In genomic region chr16:71681360-71681759, GRCh38 we compare ENCODE assay signal across 18 cellular contexts. TPM values are rescaled to one million over a fixed set of nuclear protein-coding genes. Genes with fewer than 3 reads are reported as not detected.
DNase-seq lines count a peak whose midpoint lies in the region; ATAC-seq, FAIRE-seq and TF ChIP-seq lines count a peak whose summit lies in the region.
"Had no signal": no experiment of that assay in that cellular context is flagged by ENCODE, and none has a peak within 500 bp of the region (broad histone marks: within the 10 kb centered on the region; RNA-seq: fewer than 3 reads in every experiment).

No MANE protein-coding gene starts in this region.

- TF ChIP-seq POLR2A in A549 (IDR thresholded peaks at IDR 0.05; ENCODE audit: low read length) (no peak), Peyer's patch (IDR thresholded peaks at IDR 0.05) (no peak), esophagus muscularis mucosa (IDR thresholded peaks at IDR 0.05; ENCODE audit: low read depth) (no peak)

- H3K27me3 ChIP-seq in Peyer's patch (no peaks in the 10 kb centered on the region), pancreas (no peaks in the 10 kb centered on the region), esophagus muscularis mucosa (no peaks in the 10 kb centered on the region)
- H3K27me3 ChIP-seq: BLaER1 had no signal

- peaks cover 0 to 68% (median 0%) of the 10 kb centered on the region in 3 donors for H3K36me3 ChIP-seq in Peyer's patch
- H3K36me3 ChIP-seq in pancreas, result peaks cover 0 to 5% (median 0%) of the 10 kb centered on the region in 3 donors
- peaks cover 42 to 96% (median 64%) of the 10 kb centered on the region in 4 donors for H3K36me3 ChIP-seq in esophagus muscularis mucosa

- H3K4me3 ChIP-seq in A549, result no peak overlapping the region
- H3K4me3 ChIP-seq in Peyer's patch, result no peak overlapping the region
- H3K4me3 ChIP-seq in pancreas, result no peak overlapping the region
- H3K4me3 ChIP-seq in esophagus muscularis mucosa, result no peak overlapping the region
- H3K4me3 ChIP-seq: BLaER1, GM23338 had no signal

- H3K9me3 ChIP-seq in A549 (no peaks in the 10 kb centered on the region), Peyer's patch (no peaks in the 10 kb centered on the region), pancreas (no peaks in the 10 kb centered on the region), esophagus muscularis mucosa (no peaks in the 10 kb centered on the region)

- WGBS in A549 (ENCODE audit: missing lambda C conversion rate), result 41% methylated on average over 2 of the region's 2 CpGs
- WGBS in pancreas, 2 donors, result 35 to 44% methylated on average over 2 of the region's 2 CpGs
- WGBS in esophagus muscularis mucosa, result 80% methylated on average over 2 of the region's 2 CpGs

- peaks cover 7% of the 10 kb centered on the region; the same call in 2 of the 3 replicates for H3K4me1 ChIP-seq in A549
- H3K4me1 ChIP-seq in Peyer's patch, result no peaks in the 10 kb centered on the region
- H3K4me1 ChIP-seq in pancreas, result no peaks in the 10 kb centered on the region
- H3K4me1 ChIP-seq in esophagus muscularis mucosa, result no peaks in the 10 kb centered on the region
- H3K4me1 ChIP-seq: BLaER1 had no signal

- POLR2A ChIA-PET in A549 (lab: Yijun Ruan, JAX), result no interaction called here

- H3K4me2 ChIP-seq in A549, result 0 out of 3 replicates have a peak overlapping the region, but pooled peaks have one; percentile 0
- H3K4me2 ChIP-seq: BLaER1, GM23338 had no signal

- no peak for TF ChIP-seq EP300 in A549 (IDR thresholded peaks at IDR 0.05)
- TF ChIP-seq EP300 in esophagus muscularis mucosa (IDR thresholded peaks at IDR 0.05), result no peak

- no peak for TF ChIP-seq RAD21 in A549 (conservative IDR thresholded peaks at IDR 0.05 in 1 of 2, IDR thresholded peaks at IDR 0.05 in 1 of 2)

- DNase-seq in A549 (ENCODE audit: low read depth in 1 of 2, low spot score in 1 of 2) (peak in 1 of 2 experiments; percentile 17), Peyer's patch (no peak), left colon (no peak), pancreas (no peak), germinal center (ENCODE audit: low spot score) (no peak), esophagus muscularis mucosa (ENCODE audit: extremely low spot score) (no peak)
- DNase-seq: Calu3; CD4-positive, alpha-beta memory T cell; DMS79 treated with DMSO at 0.1 percent for 48 hours; GF-D8; HCEC 1CT had no signal

- intact Hi-C loops in left colon (cut with DNase I, micrococcal nuclease), result no loop called here
- intact Hi-C loops in pancreas (cut with DNase I), result no loop called here
- intact Hi-C loops in esophagus muscularis mucosa (cut with DNase I), result no loop called here

- no peak for FAIRE-seq in A549 (lab: Jason Lieb, UNC)
- peak; percentile 66 for FAIRE-seq in pancreas (lab: Jason Lieb, UNC)
- FAIRE-seq: H54 had no signal

- CTCF ChIA-PET in A549 (lab: Yijun Ruan, JAX), result interaction anchor here (0.7 to 1.6 kb wide), 3 partner anchors 8 to 21 kb away, joined by 3 read pairs; no protein-coding TSS in a partner anchor

- no peak for ATAC-seq in A549
- peak; percentile 81 for ATAC-seq in left colon
- ATAC-seq in pancreas, result no peak
- ATAC-seq in HG03159 (IDR thresholded peaks at IDR 0.05; ENCODE audit: unreplicated experiment), result no peak
- no peak for ATAC-seq in HG03139 (IDR thresholded peaks at IDR 0.05; ENCODE audit: unreplicated experiment)
- ATAC-seq: GM23338 had no signal

- H3K27ac ChIP-seq in A549 (no peak overlapping the region), Peyer's patch (peak overlapping the region in 3 of 4 donors; percentile 18 to 76 (median 45)), pancreas (no peak overlapping the region), esophagus muscularis mucosa (replicated peaks in 1 of 4) (no peak overlapping the region)
- H3K27ac ChIP-seq: 22Rv1, BLaER1 had no signal

- TF ChIP-seq CTCF in A549 (IDR thresholded peaks at IDR 0.05) (no peak), Peyer's patch (IDR thresholded peaks at IDR 0.05) (no peak), pancreas (IDR thresholded peaks at IDR 0.05) (no peak), esophagus muscularis mucosa (IDR thresholded peaks at IDR 0.05) (no peak)

TF ChIP-seq in A549, 52 proteins besides CTCF, POLR2A, EP300 and RAD21:
- no peak for TF ChIP-seq KDM1A (IDR thresholded peaks at IDR 0.05; ENCODE audit: low read depth)
- no peak for TF ChIP-seq NFE2L2 (conservative IDR thresholded peaks at IDR 0.05; ENCODE audit: low read length)
- no peak for TF ChIP-seq CEBPB (IDR thresholded peaks at IDR 0.05)
- TF ChIP-seq MAX (IDR thresholded peaks at IDR 0.05), result no peak
- TF ChIP-seq, protein P1, sequence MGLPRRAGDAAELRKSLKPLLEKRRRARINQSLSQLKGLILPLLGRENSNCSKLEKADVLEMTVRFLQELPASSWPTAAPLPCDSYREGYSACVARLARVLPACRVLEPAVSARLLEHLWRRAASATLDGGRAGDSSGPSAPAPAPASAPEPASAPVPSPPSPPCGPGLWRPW (IDR thresholded peaks at IDR 0.05), result no peak
- TF ChIP-seq, protein P2, sequence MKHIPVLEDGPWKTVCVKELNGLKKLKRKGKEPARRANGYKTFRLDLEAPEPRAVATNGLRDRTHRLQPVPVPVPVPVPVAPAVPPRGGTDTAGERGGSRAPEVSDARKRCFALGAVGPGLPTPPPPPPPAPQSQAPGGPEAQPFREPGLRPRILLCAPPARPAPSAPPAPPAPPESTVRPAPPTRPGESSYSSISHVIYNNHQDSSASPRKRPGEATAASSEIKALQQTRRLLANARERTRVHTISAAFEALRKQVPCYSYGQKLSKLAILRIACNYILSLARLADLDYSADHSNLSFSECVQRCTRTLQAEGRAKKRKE (CRISPR knock-in tag; IDR thresholded peaks at IDR 0.05; ENCODE audit: low read depth), result no peak
- TF ChIP-seq NR3C1 (IDR thresholded peaks at IDR 0.05), result no peak
- no peak for TF ChIP-seq FOSL2 (IDR thresholded peaks at IDR 0.05)
- no peak for TF ChIP-seq FOSL2 (CRISPR knock-in tag; IDR thresholded peaks at IDR 0.05)
- no peak for TF ChIP-seq ZNF302 (CRISPR knock-in tag; IDR thresholded peaks at IDR 0.05)
- TF ChIP-seq, protein P3, sequence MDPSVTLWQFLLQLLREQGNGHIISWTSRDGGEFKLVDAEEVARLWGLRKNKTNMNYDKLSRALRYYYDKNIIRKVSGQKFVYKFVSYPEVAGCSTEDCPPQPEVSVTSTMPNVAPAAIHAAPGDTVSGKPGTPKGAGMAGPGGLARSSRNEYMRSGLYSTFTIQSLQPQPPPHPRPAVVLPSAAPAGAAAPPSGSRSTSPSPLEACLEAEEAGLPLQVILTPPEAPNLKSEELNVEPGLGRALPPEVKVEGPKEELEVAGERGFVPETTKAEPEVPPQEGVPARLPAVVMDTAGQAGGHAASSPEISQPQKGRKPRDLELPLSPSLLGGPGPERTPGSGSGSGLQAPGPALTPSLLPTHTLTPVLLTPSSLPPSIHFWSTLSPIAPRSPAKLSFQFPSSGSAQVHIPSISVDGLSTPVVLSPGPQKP (IDR thresholded peaks at IDR 0.05; ENCODE audit: low read depth, low read length), result no peak
- no peak for TF ChIP-seq RCOR1 (IDR thresholded peaks at IDR 0.05; ENCODE audit: low read depth, low read length)
- TF ChIP-seq, protein P4, sequence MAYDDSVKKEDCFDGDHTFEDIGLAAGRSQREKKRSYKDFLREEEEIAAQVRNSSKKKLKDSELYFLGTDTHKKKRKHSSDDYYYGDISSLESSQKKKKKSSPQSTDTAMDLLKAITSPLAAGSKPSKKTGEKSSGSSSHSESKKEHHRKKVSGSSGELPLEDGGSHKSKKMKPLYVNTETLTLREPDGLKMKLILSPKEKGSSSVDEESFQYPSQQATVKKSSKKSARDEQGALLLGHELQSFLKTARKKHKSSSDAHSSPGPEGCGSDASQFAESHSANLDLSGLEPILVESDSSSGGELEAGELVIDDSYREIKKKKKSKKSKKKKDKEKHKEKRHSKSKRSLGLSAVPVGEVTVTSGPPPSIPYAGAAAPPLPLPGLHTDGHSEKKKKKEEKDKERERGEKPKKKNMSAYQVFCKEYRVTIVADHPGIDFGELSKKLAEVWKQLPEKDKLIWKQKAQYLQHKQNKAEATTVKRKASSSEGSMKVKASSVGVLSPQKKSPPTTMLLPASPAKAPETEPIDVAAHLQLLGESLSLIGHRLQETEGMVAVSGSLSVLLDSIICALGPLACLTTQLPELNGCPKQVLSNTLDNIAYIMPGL (CRISPR knock-in tag; IDR thresholded peaks at IDR 0.05; ENCODE audit: borderline replicate concordance), result no peak
- TF ChIP-seq HOXA7 (CRISPR knock-in tag; IDR thresholded peaks at IDR 0.05), result no peak
- TF ChIP-seq MAZ (IDR thresholded peaks at IDR 0.05; ENCODE audit: borderline replicate concordance, low read depth, low read length), result no peak
- no peak for TF ChIP-seq CBX2 (IDR thresholded peaks at IDR 0.05; ENCODE audit: borderline replicate concordance, low read depth)

RNA-seq across cellular contexts. Expression of gene PHLPP2, which starts 43.1 kb away (rescaled TPM):
- polyA plus RNA-seq in A549 (2011; rRNA removed) (11.3 and 12.6 TPM in 2 replicates), A549 (2017; fragmentation: RNase III; extraction: RNeasy Plus Mini Kit Qiagen cat#74134 plus additional on column Dnase treatment) (7.9 to 8.2 TPM (median 8.0 TPM) in 3 replicates), pancreas (1 to 10 TPM; 1.3 to 2.3 TPM)
- polyA plus RNA-seq in A549 (2012; cell fraction: cytosol; rRNA removed), result 5.3 and 6.5 TPM in 2 replicates
- polyA plus RNA-seq in A549 (2012; cell fraction: nucleus; rRNA removed), result 7.4 and 8.8 TPM in 2 replicates
- polyA minus RNA-seq in A549 (2011; rRNA and poly(A)+ RNA removed), result 27.6 and 29.4 TPM in 2 replicates
- total RNA-seq in Peyer's patch (100 to 1,000 TPM in 3 of 4 donors, 10 to 100 TPM in 1; 18.2 to 170 (median 116) TPM), left colon (10 to 100 TPM; 40.1 to 78.5 TPM), pancreas (1 to 10 TPM; 2.0 to 4.6 (median 3.1) TPM), esophagus muscularis mucosa (10 to 100 TPM; 10.4 to 21.1 (median 17.0) TPM)

RNA-seq across cellular contexts. Expression of gene MARVELD3, which starts 55.4 kb away (rescaled TPM):
- 0.17 and 0.36 TPM in 2 replicates for polyA plus RNA-seq in A549 (2011; rRNA removed)
- 0.11 and 0.17 TPM in 2 replicates for polyA plus RNA-seq in A549 (2012; cell fraction: cytosol; rRNA removed)
- 0.08 and 0.13 TPM in 2 replicates for polyA plus RNA-seq in A549 (2012; cell fraction: nucleus; rRNA removed)
- 0.08 to 0.25 TPM (median 0.18 TPM) in 3 replicates for polyA plus RNA-seq in A549 (2017; fragmentation: RNase III; extraction: RNeasy Plus Mini Kit Qiagen cat#74134 plus additional on column Dnase treatment)
- 0.19 and 0.25 TPM in 2 replicates for polyA minus RNA-seq in A549 (2011; rRNA and poly(A)+ RNA removed)
- total RNA-seq in Peyer's patch, result 100 to 1,000 TPM in 3 of 4 donors, 10 to 100 TPM in 1; 66.0 to 167 (median 154) TPM
- total RNA-seq in left colon, result 100 to 1,000 TPM in 1 of 2 donors, 10 to 100 TPM in 1; 69.7 to 112 TPM
- total RNA-seq in pancreas, result 10 to 100 TPM; 11.7 to 16.0 (median 14.1) TPM
- 10 to 100 TPM in 1 of 2 donors, 1 to 10 TPM in 1; 9.7 to 11.6 TPM for polyA plus RNA-seq in pancreas
- total RNA-seq in esophagus muscularis mucosa, result under 1 TPM in 1 of 4 donors, not detected in 3; 0.46 TPM
- total RNA-seq: CD4-positive, alpha-beta memory T cell had no signal
- polyA plus RNA-seq: AG04450; CD4-positive, alpha-beta memory T cell had no signal

Comparison
In these comparisons a context has a peak if more than half of its experiments do, and no peak if none do; other contexts are left out.
1. H3K27ac ChIP-seq: peak in Peyer's patch (3 of 4); none in A549 (0 of 2), pancreas (0 of 4) and esophagus muscularis mucosa (0 of 4).
2. RNA of gene MARVELD3, which starts 55.4 kb away (total RNA-seq): 66.0 to 167 TPM in Peyer's patch, 69.7 to 112 TPM in left colon and 11.7 to 16.0 TPM in pancreas; 0.46 TPM in esophagus muscularis mucosa; every median in the first group is over 4 times any median in the second.